ENCODE assay signal across 17 cellular contexts in the genomic region with DNA sequence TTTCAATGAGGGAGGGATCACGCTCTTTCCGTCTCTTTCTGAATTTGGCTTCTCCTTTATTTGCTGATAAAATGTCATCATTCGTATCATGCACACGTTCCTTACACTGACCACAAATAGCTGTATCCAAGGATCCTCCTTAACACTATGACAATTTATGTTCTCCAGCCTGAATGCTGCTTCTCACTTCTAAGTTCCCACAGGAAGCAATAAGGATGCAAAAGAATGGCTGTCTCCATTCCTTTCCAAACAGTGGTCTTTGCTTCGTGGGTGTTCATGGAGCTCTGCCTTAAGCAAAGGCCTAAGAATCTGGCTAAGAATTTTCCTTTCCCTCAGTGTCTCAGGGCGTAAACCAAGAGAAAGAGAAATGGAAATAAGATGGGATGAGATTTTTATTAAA.
"Had no signal": no experiment of that assay in that cellular context is flagged by ENCODE, and none has a peak within 500 bp of the region (broad histone marks: within the 10 kb centered on the region; RNA-seq: fewer than 3 reads in every experiment).

No MANE protein-coding gene starts in this region.

- H2AFZ ChIP-seq: hepatocyte had no signal

- H3K9me3 ChIP-seq: breast epithelium, tibial artery, uterus had no signal

- H3K27ac Mint-ChIP-seq: activated T-helper 17 cell treated with anti-CD3 and anti-CD28 coated beads, Interleukin-2, amount 50 U/mL, for 72 hours; stimulated activated effector memory CD8-positive, alpha-beta T cell treated with anti-CD3 and anti-CD28 coated beads, Interleukin-12 subunit alpha, Interleukin-12 subunit beta, amount 100 ng/mL, for 72 hours had no signal

- H3K27me3 Mint-ChIP-seq: activated T-helper 17 cell treated with anti-CD3 and anti-CD28 coated beads, Interleukin-2, amount 50 U/mL, for 72 hours had no signal

- H3K4me3 ChIP-seq: breast epithelium, hepatocyte, tibial artery, uterus had no signal

- H3K36me3 ChIP-seq: breast epithelium, tibial artery, uterus had no signal

- H3K27me3 ChIP-seq: breast epithelium, hepatocyte, tibial artery, uterus had no signal

- ATAC-seq: activated CD4-positive, CD25-positive, alpha-beta regulatory T cell treated with anti-CD3 and anti-CD28 coated beads, Interleukin-2, amount 50 U/mL, for 24 hours; activated T-helper 17 cell treated with anti-CD3 and anti-CD28 coated beads, Interleukin-2, amount 50 U/mL, for 72 hours; left ventricle myocardium superior; sciatic nerve; stimulated activated effector memory CD8-positive, alpha-beta T cell treated with anti-CD3 and anti-CD28 coated beads, Interleukin-12 subunit alpha, Interleukin-12 subunit beta, amount 100 ng/mL, for 72 hours had no signal

- H3K4me3 Mint-ChIP-seq: activated T-helper 17 cell treated with anti-CD3 and anti-CD28 coated beads, Interleukin-2, amount 50 U/mL, for 72 hours; neural crest cell; stimulated activated effector memory CD8-positive, alpha-beta T cell treated with anti-CD3 and anti-CD28 coated beads, Interleukin-12 subunit alpha, Interleukin-12 subunit beta, amount 100 ng/mL, for 72 hours had no signal

- H3K4me1 ChIP-seq: breast epithelium, uterus had no signal

- H3K9me3 Mint-ChIP-seq: activated T-helper 17 cell treated with anti-CD3 and anti-CD28 coated beads, Interleukin-2, amount 50 U/mL, for 72 hours; neural crest cell; stimulated activated effector memory CD8-positive, alpha-beta T cell treated with anti-CD3 and anti-CD28 coated beads, Interleukin-12 subunit alpha, Interleukin-12 subunit beta, amount 100 ng/mL, for 72 hours had no signal

- H3K27ac ChIP-seq: breast epithelium, hepatocyte, tibial artery, uterus had no signal

- DNase-seq: activated CD4-positive, alpha-beta T cell treated with anti-CD3 and anti-CD28 coated beads, Interleukin-2, amount 50 U/mL, for 1 hour; activated CD8-positive, alpha-beta memory T cell treated with anti-CD3 and anti-CD28 coated beads for 24 hours; activated naive CD4-positive, alpha-beta T cell treated with Interleukin-2 at 50 U/mL for 16 hours; aorta; dermis blood vessel endothelial cell; left ventricle myocardium superior; stimulated activated CD4-positive, alpha-beta T cell treated with anti-CD3 and anti-CD28 coated beads, Interleukin-2, amount 100 ng/mL, for 24 hours; T-helper 9 cell; tibial artery; uterus had no signal

- H3K79me2 ChIP-seq: hepatocyte had no signal

- H3K4me2 ChIP-seq: hepatocyte had no signal

- H3K4me1 Mint-ChIP-seq: activated T-helper 17 cell treated with anti-CD3 and anti-CD28 coated beads, Interleukin-2, amount 50 U/mL, for 72 hours; stimulated activated effector memory CD8-positive, alpha-beta T cell treated with anti-CD3 and anti-CD28 coated beads, Interleukin-12 subunit alpha, Interleukin-12 subunit beta, amount 100 ng/mL, for 72 hours had no signal
